ENCODE assay signal across 8 cellular contexts in genomic region chr2:37623971-37624897, GRCh38. TPM values are rescaled to one million over a fixed set of nuclear protein-coding genes. Genes with fewer than 3 reads are reported as not detected.
DNase-seq lines count a peak whose midpoint lies in the region; ATAC-seq and TF ChIP-seq lines count a peak whose summit lies in the region.

No MANE protein-coding gene starts in this region.

- H3K27ac ChIP-seq in ACC112 (ENCODE audit: low read depth, low read length): peak overlapping the region; percentile 76

- peaks cover 37% of the 10 kb centered on the region for H3K4me1 ChIP-seq in ACC112 (ENCODE audit: control insufficient read depth, insufficient read depth, low read length, unreplicated experiment)

- peak overlapping the region; percentile 45 for H3K4me3 Mint-ChIP-seq in activated CD4-positive, alpha-beta memory T cell treated with anti-CD3 and anti-CD28 coated beads for 36 hours
- H3K4me3 Mint-ChIP-seq in osteocyte (ENCODE audit: unreplicated experiment) (no peak overlapping the region), Calu3 (ENCODE audit: low read depth, unreplicated experiment) (no peak overlapping the region)

- H3K4me3 ChIP-seq in ACC112 (ENCODE audit: low read depth, low read length): peak overlapping the region; percentile 38

- POLR2A ChIA-PET in activated CD4-positive, alpha-beta memory T cell treated with anti-CD3 and anti-CD28 coated beads for 36 hours (lab: Charles Lee): interaction anchor here (0.7 to 3.7 kb wide), 13 partner anchors 8 to 248 kb away, joined by 3 to 20 read pairs (median 4); no protein-coding TSS in a partner anchor

- H3K36me3 ChIP-seq in ACC112 (ENCODE audit: insufficient read depth, low read length): no peaks in the 10 kb centered on the region

- no peaks in the 10 kb centered on the region for H3K79me2 ChIP-seq in ACC112 (ENCODE audit: control insufficient read depth, insufficient read depth, low read length, unreplicated experiment)

- CTCF ChIA-PET in activated CD4-positive, alpha-beta memory T cell treated with anti-CD3 and anti-CD28 coated beads for 36 hours (lab: Charles Lee): interaction anchor here (0.9 to 1.7 kb wide), 9 partner anchors 21 to 253 kb away, joined by 3 to 7 read pairs (median 4); no protein-coding TSS in a partner anchor
- CTCF ChIA-PET in Calu3 (lab: Charles Lee): no interaction called here

- peak; percentile 50 for DNase-seq in activated CD4-positive, alpha-beta memory T cell treated with anti-CD3 and anti-CD28 coated beads for 36 hours
- no peak for DNase-seq in osteocyte (ENCODE audit: extremely low spot score, unreplicated experiment)
- no peak for DNase-seq in Calu3
- no peak for DNase-seq in T1000 (lab: John Stamatoyannopoulos, UW)
- no peak for DNase-seq in AG08396 (ENCODE audit: low spot score)

- H3K36me3 Mint-ChIP-seq in activated CD4-positive, alpha-beta memory T cell treated with anti-CD3 and anti-CD28 coated beads for 36 hours: peaks cover 3% of the 10 kb centered on the region
- H3K36me3 Mint-ChIP-seq in osteocyte (ENCODE audit: unreplicated experiment) (no peaks in the 10 kb centered on the region), Calu3 (ENCODE audit: insufficient read depth, unreplicated experiment) (no peaks in the 10 kb centered on the region)

- peak overlapping the region; percentile 83 for H3K27ac Mint-ChIP-seq in activated CD4-positive, alpha-beta memory T cell treated with anti-CD3 and anti-CD28 coated beads for 36 hours
- H3K27ac Mint-ChIP-seq in osteocyte (ENCODE audit: unreplicated experiment) (peak overlapping the region; percentile 78), Calu3 (ENCODE audit: unreplicated experiment) (no peak overlapping the region)

- peaks cover 6% of the 10 kb centered on the region for H3K9me3 Mint-ChIP-seq in activated CD4-positive, alpha-beta memory T cell treated with anti-CD3 and anti-CD28 coated beads for 36 hours
- H3K9me3 Mint-ChIP-seq in osteocyte (ENCODE audit: unreplicated experiment) (no peaks in the 10 kb centered on the region), Calu3 (ENCODE audit: low read depth, unreplicated experiment) (peaks cover 4% of the 10 kb centered on the region)

- ATAC-seq in GM18868 (IDR thresholded peaks at IDR 0.05; ENCODE audit: unreplicated experiment): peak; percentile 80
- ATAC-seq in HG02973 (IDR thresholded peaks at IDR 0.05; ENCODE audit: unreplicated experiment): peak; percentile 86

- no peaks in the 10 kb centered on the region for H3K27me3 Mint-ChIP-seq in activated CD4-positive, alpha-beta memory T cell treated with anti-CD3 and anti-CD28 coated beads for 36 hours
- H3K27me3 Mint-ChIP-seq in osteocyte (ENCODE audit: unreplicated experiment): no peaks in the 10 kb centered on the region
- no peaks in the 10 kb centered on the region for H3K27me3 Mint-ChIP-seq in Calu3 (ENCODE audit: unreplicated experiment)

- BruUV-seq in Calu3 (replicated peaks; lab: Mats Ljungman, UMichigan): no TSS peak

- no peaks in the 10 kb centered on the region for H3K27me3 ChIP-seq in ACC112 (ENCODE audit: insufficient read depth, low read length)

- TF ChIP-seq CTCF in osteocyte (IDR thresholded peaks at IDR 0.05): no peak
- no peak for TF ChIP-seq CTCF in Calu3 (IDR thresholded peaks at IDR 0.05; ENCODE audit: unreplicated experiment)

- no peak overlapping the region for H2AFZ ChIP-seq in ACC112 (ENCODE audit: low read length, unreplicated experiment)

- peaks cover 80% of the 10 kb centered on the region for H3K4me1 Mint-ChIP-seq in activated CD4-positive, alpha-beta memory T cell treated with anti-CD3 and anti-CD28 coated beads for 36 hours (ENCODE audit: low read depth)
- peaks cover 20% of the 10 kb centered on the region for H3K4me1 Mint-ChIP-seq in osteocyte (ENCODE audit: unreplicated experiment)
- peaks cover 12% of the 10 kb centered on the region for H3K4me1 Mint-ChIP-seq in Calu3 (ENCODE audit: low read depth, unreplicated experiment)

- intact Hi-C loops in activated CD4-positive, alpha-beta memory T cell treated with anti-CD3 and anti-CD28 coated beads for 36 hours (cut with micrococcal nuclease): loop anchor here (1.0 to 2.0 kb wide), 5 partner anchors 11 to 61 kb away; no protein-coding TSS in a partner anchor
- intact Hi-C loops in Calu3 (cut with micrococcal nuclease; ENCODE audit: unreplicated experiment): no loop called here

RNA-seq across cellular contexts. Expression of gene CDC42EP3, which starts 47.2 kb away (rescaled TPM):
- total RNA-seq in activated CD4-positive, alpha-beta memory T cell treated with anti-CD3 and anti-CD28 coated beads for 36 hours: 10 to 100 TPM; 24.0 to 24.8 TPM
- total RNA-seq in osteocyte (40.9 and 46.2 TPM in 2 replicates), Calu3 (2022) (26.9 and 29.4 TPM in 2 replicates)
